ENCODE assay signal across 24 cellular contexts in the genomic region with DNA sequence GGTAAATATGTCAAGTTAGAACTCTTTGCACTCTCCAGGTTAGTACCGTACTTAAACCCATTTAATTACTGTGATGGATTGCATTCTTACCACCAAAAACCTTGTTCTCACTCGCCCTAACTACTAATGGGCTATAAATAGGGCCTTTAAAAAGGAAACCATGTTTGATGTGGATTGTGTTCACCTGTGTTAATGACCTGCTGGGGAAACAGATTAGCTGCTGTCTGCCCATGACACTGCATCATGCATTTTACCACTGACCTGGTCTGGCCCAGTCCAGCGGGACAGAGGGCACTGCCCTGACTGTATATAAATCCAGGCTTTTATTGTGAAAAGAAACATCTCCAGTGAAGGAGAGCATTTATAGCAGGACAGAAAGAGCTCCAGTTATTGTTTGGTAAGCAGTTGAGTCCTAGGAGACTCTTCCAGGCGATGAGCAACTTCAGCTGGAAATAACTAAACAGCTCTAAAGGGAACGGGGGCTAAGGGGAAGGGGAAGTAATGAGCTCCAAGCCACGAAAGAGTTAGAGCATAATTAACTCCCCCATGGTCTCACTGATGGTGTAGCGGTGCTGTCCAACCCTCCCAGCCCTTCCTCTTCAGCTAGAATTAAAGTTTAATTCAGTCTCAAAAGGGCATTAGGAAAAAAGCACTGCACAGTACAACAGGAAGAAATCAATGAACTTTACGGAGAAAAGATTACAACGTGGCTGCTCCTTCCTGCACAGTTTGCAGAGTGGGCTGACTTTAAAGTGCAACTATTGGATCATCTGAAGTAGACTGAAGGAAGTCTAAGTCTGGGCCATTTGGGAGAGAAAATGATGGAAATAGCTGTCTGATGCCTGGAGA.
DNase-seq lines count a peak whose midpoint lies in the region; ATAC-seq, FAIRE-seq and TF ChIP-seq lines count a peak whose summit lies in the region.
"Had no signal": no experiment of that assay in that cellular context is flagged by ENCODE, and none has a peak within 500 bp of the region (broad histone marks: within the 10 kb centered on the region; RNA-seq: fewer than 3 reads in every experiment).

No MANE protein-coding gene starts in this region.

- DNase-seq in NCI-H82 (lab: John Stamatoyannopoulos, UW) = peak; percentile 17
- DNase-seq in NCI-H82 treated with DMSO at 0.1 percent for 48 hours (lab: John Stamatoyannopoulos, UW; ENCODE audit: unreplicated experiment) = no peak
- DNase-seq in bronchial epithelial cell (ENCODE audit: low read depth) = no peak
- no peak for DNase-seq in mesothelial cell of epicardium (ENCODE audit: low spot score in 2 of 2, unreplicated experiment in 2 of 2)
- no peak for DNase-seq in sigmoid colon
- DNase-seq in globus pallidus (ENCODE audit: low spot score) = no peak
- no peak for DNase-seq in small intestine
- DNase-seq: activated CD4-positive, alpha-beta T cell treated with anti-CD3 and anti-CD28 coated beads for 36 hours; colonic mucosa; DMS79 treated with DMSO at 0.1 percent for 48 hours; immature natural killer cell; naive B cell; NCI-H510A treated with DMSO at 0.1 percent for 48 hours; SHP77; stimulated activated CD4-positive, alpha-beta T cell treated with anti-CD3 and anti-CD28 coated beads, Interleukin-12 subunit alpha, Interleukin-12 subunit beta, amount 100 ng/mL, for 4 hours; T-cell had no signal

- peaks cover 66% of the 10 kb centered on the region for H3K4me1 Mint-ChIP-seq in mesothelial cell of epicardium
- H3K4me1 Mint-ChIP-seq: activated CD4-positive, alpha-beta T cell treated with anti-CD3 and anti-CD28 coated beads for 36 hours; B cell; immature natural killer cell; naive B cell; T-cell had no signal

- H3K27ac ChIP-seq in sigmoid colon (peak overlapping the region in 3 of 4 donors; percentile 7 to 59 (median 51)), small intestine (ENCODE audit: low read depth in 1 of 2, low read length in 1 of 2) (no peak overlapping the region)
- H3K27ac ChIP-seq: colonic mucosa, prostate gland had no signal

- H3K4me3 ChIP-seq in bronchial epithelial cell (ENCODE audit: low read depth, low read length) (no peak overlapping the region), sigmoid colon (no peak overlapping the region), small intestine (ENCODE audit: low read depth in 1 of 2, low read length in 2 of 2) (no peak overlapping the region)
- H3K4me3 ChIP-seq: colonic mucosa, HAP-1, lung, prostate gland had no signal

- no peaks in the 10 kb centered on the region for H3K27me3 Mint-ChIP-seq in mesothelial cell of epicardium (ENCODE audit: low read depth)

- 54 to 56% methylated on average over 9 of the region's 9 CpGs for WGBS in sigmoid colon, 2 donors
- 55 to 67% (median 63%) methylated on average over 9 of the region's 9 CpGs for WGBS in small intestine, 3 donors

- peaks cover 0 to 18% (median 11%) of the 10 kb centered on the region in 4 donors for H3K4me1 ChIP-seq in sigmoid colon
- H3K4me1 ChIP-seq in small intestine (ENCODE audit: control insufficient read depth in 2 of 2, insufficient read depth in 1 of 2, low read depth in 1 of 2, low read length in 1 of 2) = no peaks in the 10 kb centered on the region
- H3K4me1 ChIP-seq: colonic mucosa, HAP-1, prostate gland had no signal

- no peak overlapping the region for H3K4me3 Mint-ChIP-seq in mesothelial cell of epicardium
- H3K4me3 Mint-ChIP-seq: activated CD4-positive, alpha-beta T cell treated with anti-CD3 and anti-CD28 coated beads for 36 hours; B cell; immature natural killer cell; naive B cell; T-cell had no signal

- no peaks in the 10 kb centered on the region for H3K9me3 Mint-ChIP-seq in mesothelial cell of epicardium
- H3K9me3 Mint-ChIP-seq: activated naive CD4-positive, alpha-beta T cell treated with anti-CD3 and anti-CD28 coated beads, Interleukin-2, amount 50 U/mL, for 72 hours; immature natural killer cell; naive B cell; T-cell had no signal

- H3K36me3 ChIP-seq in bronchial epithelial cell (ENCODE audit: control insufficient read depth, insufficient read depth, low read length) (no peaks in the 10 kb centered on the region), sigmoid colon (no peaks in the 10 kb centered on the region), small intestine (ENCODE audit: control insufficient read depth in 2 of 2, insufficient read depth in 2 of 2, low read length in 2 of 2) (no peaks in the 10 kb centered on the region)
- H3K36me3 ChIP-seq: colonic mucosa, HAP-1, prostate gland had no signal

- H3K9me3 ChIP-seq in sigmoid colon = no peaks in the 10 kb centered on the region
- H3K9me3 ChIP-seq in small intestine (ENCODE audit: control insufficient read depth, low read depth) = no peaks in the 10 kb centered on the region
- H3K9me3 ChIP-seq: colonic mucosa, HAP-1, prostate gland had no signal

- no peak for ATAC-seq in HG02973 (IDR thresholded peaks at IDR 0.05; ENCODE audit: unreplicated experiment)
- ATAC-seq: activated CD4-positive, alpha-beta T cell treated with anti-CD3 and anti-CD28 coated beads for 36 hours; activated naive CD4-positive, alpha-beta T cell treated with anti-CD3 and anti-CD28 coated beads, Interleukin-2, amount 50 U/mL, for 72 hours; T-cell had no signal

- no peak for TF ChIP-seq EP300 in sigmoid colon (IDR thresholded peaks at IDR 0.05)

- TF ChIP-seq CTCF in bronchial epithelial cell (IDR thresholded peaks at IDR 0.05; ENCODE audit: insufficient read depth, low read length, severe bottlenecking) (no peak), mesothelial cell of epicardium (IDR thresholded peaks at IDR 0.05; ENCODE audit: unreplicated experiment) (no peak), sigmoid colon (IDR thresholded peaks at IDR 0.05) (no peak)

- H3K27me3 ChIP-seq in bronchial epithelial cell (ENCODE audit: control insufficient read depth, insufficient read depth, low read length) (no peaks in the 10 kb centered on the region), sigmoid colon (no peaks in the 10 kb centered on the region), small intestine (ENCODE audit: control insufficient read depth in 2 of 2, insufficient read depth in 2 of 2, low read length in 2 of 2) (no peaks in the 10 kb centered on the region)
- H3K27me3 ChIP-seq: colonic mucosa had no signal

- no peak for TF ChIP-seq POLR2A in sigmoid colon (IDR thresholded peaks at IDR 0.05)

- H3K36me3 Mint-ChIP-seq in mesothelial cell of epicardium = no peaks in the 10 kb centered on the region
- H3K36me3 Mint-ChIP-seq: activated naive CD4-positive, alpha-beta T cell treated with anti-CD3 and anti-CD28 coated beads, Interleukin-2, amount 50 U/mL, for 72 hours; immature natural killer cell; naive B cell; T-cell had no signal

- intact Hi-C loops in sigmoid colon (cut with DNase I) = no loop called here

- peak; percentile 36 for FAIRE-seq in bronchial epithelial cell (lab: Jason Lieb, UNC)
- FAIRE-seq in small intestine (lab: Jason Lieb, UNC) = no peak
- FAIRE-seq: endometrium, HTR-8/SVneo had no signal

- peak overlapping the region; percentile 78 for H3K27ac Mint-ChIP-seq in mesothelial cell of epicardium
- H3K27ac Mint-ChIP-seq: activated CD4-positive, alpha-beta T cell treated with anti-CD3 and anti-CD28 coated beads for 36 hours; activated naive CD4-positive, alpha-beta T cell treated with anti-CD3 and anti-CD28 coated beads, Interleukin-2, amount 50 U/mL, for 72 hours; B cell; immature natural killer cell; naive B cell; T-cell had no signal

Comparison
In these comparisons a context has a peak if more than half of its experiments do, and no peak if none do; other contexts are left out.
1. H3K27ac ChIP-seq: peak in sigmoid colon (3 of 4); none in small intestine (0 of 2).